9 cellular contexts compared by ENCODE assay signal in genomic region chr16:11076259-11077018, GRCh38.
A peak's percentile ranks its signal among the peaks of the same experiment; 100 is the strongest.
DNase-seq lines count a peak whose midpoint lies in the region; ATAC-seq and TF ChIP-seq lines count a peak whose summit lies in the region.
"Had no signal": no experiment of that assay in that cellular context is flagged by ENCODE, and none has a peak within 500 bp of the region (broad histone marks: within the 10 kb centered on the region; RNA-seq: fewer than 3 reads in every experiment).

No MANE protein-coding gene starts in this region.

- no peaks in the 10 kb centered on the region for H3K9me3 ChIP-seq in cardiac muscle cell (ENCODE audit: low read depth)
- H3K9me3 ChIP-seq in heart right ventricle = no peaks in the 10 kb centered on the region
- no peaks in the 10 kb centered on the region for H3K9me3 ChIP-seq in esophagus squamous epithelium

- H3K36me3 ChIP-seq in cardiac muscle cell (no peaks in the 10 kb centered on the region), heart right ventricle (peaks cover 0 to 29% (median 0%) of the 10 kb centered on the region in 9 donors), esophagus squamous epithelium (peaks cover 0 to 51% (median 0%) of the 10 kb centered on the region in 3 donors)

- H3K27ac Mint-ChIP-seq in activated naive CD8-positive, alpha-beta T cell treated with anti-CD3 and anti-CD28 coated beads for 36 hours = peak overlapping the region; percentile 80

- peaks cover 22% of the 10 kb centered on the region for H3K36me3 Mint-ChIP-seq in activated naive CD8-positive, alpha-beta T cell treated with anti-CD3 and anti-CD28 coated beads for 36 hours

- WGBS in heart right ventricle, 2 donors = 83 to 89% methylated on average over 13 of the region's 13 CpGs
- 60 to 75% methylated on average over 5 to 8 of the region's 13 CpGs for WGBS in esophagus squamous epithelium, 2 donors

- H3K4me1 Mint-ChIP-seq in activated naive CD8-positive, alpha-beta T cell treated with anti-CD3 and anti-CD28 coated beads for 36 hours = peaks cover 81% of the 10 kb centered on the region

- TF ChIP-seq CTCF in cardiac muscle cell (IDR thresholded peaks at IDR 0.05; ENCODE audit: low read depth, low read length) (no peak), heart right ventricle (IDR thresholded peaks at IDR 0.05) (no peak), esophagus squamous epithelium (IDR thresholded peaks at IDR 0.05) (no peak)

- DNase-seq in cardiac muscle cell (ENCODE audit: low read depth in 1 of 2, low spot score in 1 of 2) = no peak
- DNase-seq in heart right ventricle = no peak
- DNase-seq in activated naive CD8-positive, alpha-beta T cell treated with anti-CD3 and anti-CD28 coated beads for 36 hours = peak; percentile 78
- DNase-seq in stimulated activated CD8-positive, alpha-beta memory T cell treated with anti-CD3 and anti-CD28 coated beads, Interleukin-2, amount 100 ng/mL, for 48 hours (ENCODE audit: low read depth in 2 of 2) = peak; percentile 65 to 79
- DNase-seq in globus pallidus (ENCODE audit: low spot score) = no peak
- DNase-seq in cerebellar cortex (ENCODE audit: low spot score) = no peak
- no peak for DNase-seq in esophagus squamous epithelium (lab: John Stamatoyannopoulos, UW)

- ATAC-seq in heart right ventricle (no peak), HG03457 (IDR thresholded peaks at IDR 0.05; ENCODE audit: unreplicated experiment) (peak; percentile 49)

- H3K4me3 Mint-ChIP-seq in activated naive CD8-positive, alpha-beta T cell treated with anti-CD3 and anti-CD28 coated beads for 36 hours = peak overlapping the region; percentile 22

- H3K4me1 ChIP-seq in cardiac muscle cell (ENCODE audit: low read depth) = peaks cover 16% of the 10 kb centered on the region
- peaks cover 0 to 26% (median 13%) of the 10 kb centered on the region in 9 donors for H3K4me1 ChIP-seq in heart right ventricle
- peaks cover 0 to 43% (median 23%) of the 10 kb centered on the region in 3 donors for H3K4me1 ChIP-seq in esophagus squamous epithelium

- intact Hi-C loops in heart right ventricle (cut with DNase I) = no loop called here
- intact Hi-C loops in esophagus squamous epithelium (cut with DNase I) = no loop called here

- TF ChIP-seq POLR2A in esophagus squamous epithelium (IDR thresholded peaks at IDR 0.05) = peak in 1 of 4 donors; percentile 13

- H3K4me3 ChIP-seq in cardiac muscle cell (no peak overlapping the region), heart right ventricle (no peak overlapping the region), esophagus squamous epithelium (no peak overlapping the region)

- H3K27ac ChIP-seq in cardiac muscle cell (peak overlapping the region; percentile 17), heart right ventricle (no peak overlapping the region), esophagus squamous epithelium (peak overlapping the region in 1 of 4 donors; percentile 22)
- H3K27ac ChIP-seq: C4-2B had no signal

- no peaks in the 10 kb centered on the region for H3K27me3 ChIP-seq in cardiac muscle cell
- H3K27me3 ChIP-seq in heart right ventricle = no peaks in the 10 kb centered on the region
- H3K27me3 ChIP-seq in esophagus squamous epithelium = no peaks in the 10 kb centered on the region

- no peaks in the 10 kb centered on the region for H3K27me3 Mint-ChIP-seq in activated naive CD8-positive, alpha-beta T cell treated with anti-CD3 and anti-CD28 coated beads for 36 hours

- no peaks in the 10 kb centered on the region for H3K9me3 Mint-ChIP-seq in activated naive CD8-positive, alpha-beta T cell treated with anti-CD3 and anti-CD28 coated beads for 36 hours

Comparison
In these comparisons a context has a peak if more than half of its experiments do, and no peak if none do; other contexts are left out.
1. DNase-seq: peak in activated naive CD8-positive, alpha-beta T cell treated with anti-CD3 and anti-CD28 coated beads for 36 hours (single experiment) and stimulated activated CD8-positive, alpha-beta memory T cell treated with anti-CD3 and anti-CD28 coated beads, Interleukin-2, amount 100 ng/mL, for 48 hours (2 of 2); none in cardiac muscle cell (0 of 2), heart right ventricle (0 of 2), globus pallidus (single experiment), cerebellar cortex (single experiment) and esophagus squamous epithelium (single experiment).